Comparison of ENCODE assay signal across 16 cellular contexts in the genomic region with DNA sequence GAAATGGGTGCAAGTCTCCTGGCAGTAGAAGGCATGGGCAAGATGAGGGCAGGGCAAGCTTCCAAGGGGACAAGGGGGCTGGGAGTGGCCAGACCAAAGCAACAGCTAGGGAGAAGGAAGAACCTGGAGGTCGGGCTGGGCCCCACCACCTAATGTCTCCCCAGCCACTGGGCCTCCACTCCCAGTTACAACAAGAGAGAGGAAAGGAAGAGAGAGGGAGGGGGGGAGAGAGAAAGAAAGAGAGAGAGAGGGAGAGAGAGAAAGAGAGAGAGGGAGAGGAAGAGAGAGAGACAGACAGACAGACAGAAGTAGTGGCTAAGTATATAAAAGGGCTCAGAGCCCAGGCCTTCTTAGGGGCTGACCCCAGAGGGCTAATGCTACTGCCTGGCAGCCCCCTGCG. TPM values are rescaled to one million over a fixed set of nuclear protein-coding genes. Genes with fewer than 3 reads are reported as not detected.
DNase-seq lines count a peak whose midpoint lies in the region; ATAC-seq, FAIRE-seq and TF ChIP-seq lines count a peak whose summit lies in the region.
"Had no signal": no experiment of that assay in that cellular context is flagged by ENCODE, and none has a peak within 500 bp of the region (broad histone marks: within the 10 kb centered on the region; RNA-seq: fewer than 3 reads in every experiment).

No MANE protein-coding gene starts in this region.

- peaks cover 64% of the 10 kb centered on the region for H3K36me3 ChIP-seq in BLaER1
- H3K36me3 ChIP-seq in CD8-positive, alpha-beta T cell (ENCODE audit: insufficient read depth, low read length), result peaks cover 24% of the 10 kb centered on the region
- H3K36me3 ChIP-seq in GM12878 (ENCODE audit: control insufficient read depth in 2 of 2, insufficient read depth in 2 of 2, low read length in 1 of 2), result peaks cover 4 to 21% of the 10 kb centered on the region in 2 experiments

- H3K4me3 Mint-ChIP-seq in CD8-positive, alpha-beta T cell, result no peak overlapping the region
- H3K4me3 Mint-ChIP-seq in naive thymus-derived CD8-positive, alpha-beta T cell, result peak overlapping the region in 5 of 10 donors; percentile 18 to 70 (median 30)
- H3K4me3 Mint-ChIP-seq: brain had no signal

- CTCF ChIA-PET in CD8-positive, alpha-beta T cell (lab: Charles Lee), result interaction anchor here (0.5 to 1.0 kb wide), 2 partner anchors 22 to 95 kb away, joined by 3 to 4 read pairs; no protein-coding TSS in a partner anchor
- CTCF ChIA-PET in GM12878 (lab: Yijun Ruan, JAX), result no interaction called here

- RAD21 ChIA-PET in GM12878 (lab: Charles Lee; ENCODE audit: unreplicated experiment), result no interaction called here

- peak overlapping the region; percentile 67 for H3K27ac Mint-ChIP-seq in CD8-positive, alpha-beta T cell
- peak overlapping the region; percentile 69 to 95 (median 82) for H3K27ac Mint-ChIP-seq in naive thymus-derived CD8-positive, alpha-beta T cell

- peak overlapping the region; percentile 46; the same call in 1 of the 2 replicates for H3K9ac ChIP-seq in BLaER1
- H3K9ac ChIP-seq in GM12878 (ENCODE audit: control insufficient read depth, insufficient read depth, low read length), result no peak overlapping the region

- H3K4me1 ChIP-seq in BLaER1 (peaks cover 92% of the 10 kb centered on the region), GM12878 (ENCODE audit: control insufficient read depth, insufficient read depth, low read length) (peaks cover 15% of the 10 kb centered on the region)
- H3K4me1 ChIP-seq in CD8-positive, alpha-beta T cell (ENCODE audit: insufficient read depth, low read length), result peaks cover 67% of the 10 kb centered on the region

- 69% methylated on average over 2 of the region's 2 CpGs for WGBS in GM12878 (ENCODE audit: insufficient coverage, insufficient replicate concordance, low lambda C conversion rate, missing lambda C conversion rate)

- H3K4me3 ChIP-seq in BLaER1 (no peak overlapping the region), GM12878 (no peak overlapping the region)
- H3K4me3 ChIP-seq in CD8-positive, alpha-beta T cell (ENCODE audit: low read depth, low read length), result no peak overlapping the region
- H3K4me3 ChIP-seq: pancreas, suprapubic skin had no signal

- FAIRE-seq in GM12878 (lab: Jason Lieb, UNC) (no peak), GM19239 (lab: Jason Lieb, UNC) (no peak)
- FAIRE-seq: pancreas had no signal

- TF ChIP-seq EP300 in GM12878 (IDR thresholded peaks at IDR 0.05; ENCODE audit: borderline replicate concordance in 1 of 2, control insufficient read depth in 1 of 2, low read depth in 2 of 2, low read length in 2 of 2), result no peak

- SMC1A ChIA-PET in GM12878 (lab: Charles Lee; ENCODE audit: uncharacterized antibody, unreplicated experiment), result no interaction called here

- DNase-seq in CD8-positive, alpha-beta T cell, result no peak
- DNase-seq in GM12878 (ENCODE audit: low read depth, low spot score) (no peak), GM19239 (ENCODE audit: insufficient read length, low spot score) (no peak), T-helper 9 cell (no peak), erythroblast (lab: John Stamatoyannopoulos, UW) (no peak), 8988T (no peak)
- DNase-seq in naive thymus-derived CD8-positive, alpha-beta T cell, result no peak
- DNase-seq: activated CD4-positive, alpha-beta T cell treated with anti-CD3 and anti-CD28 coated beads for 1 hour; C1 segment of cervical spinal cord; NCI-H1930; NCI-H69; stimulated activated CD4-positive, alpha-beta T cell treated with anti-CD3 and anti-CD28 coated beads, Interleukin-12 subunit alpha, Interleukin-12 subunit beta, amount 100 ng/mL, for 4 hours had no signal

- H3K27me3 ChIP-seq in BLaER1, result no peaks in the 10 kb centered on the region
- no peaks in the 10 kb centered on the region for H3K27me3 ChIP-seq in CD8-positive, alpha-beta T cell (ENCODE audit: insufficient read depth, low read length)
- H3K27me3 ChIP-seq in GM12878 (replicated peaks in 1 of 2; ENCODE audit: control insufficient read depth in 2 of 2, insufficient read depth in 2 of 2, low read length in 1 of 2), result no peaks in the 10 kb centered on the region
- H3K27me3 ChIP-seq: pancreas, suprapubic skin had no signal

- H3K9me3 Mint-ChIP-seq in CD8-positive, alpha-beta T cell, result no peaks in the 10 kb centered on the region
- H3K9me3 Mint-ChIP-seq in naive thymus-derived CD8-positive, alpha-beta T cell, result no peaks in the 10 kb centered on the region

- H3K9me3 ChIP-seq in BLaER1 (no peaks in the 10 kb centered on the region), GM12878 (replicated peaks; ENCODE audit: control insufficient read depth, insufficient read depth, low read length) (no peaks in the 10 kb centered on the region)
- no peaks in the 10 kb centered on the region for H3K9me3 ChIP-seq in CD8-positive, alpha-beta T cell (ENCODE audit: low read length)
- H3K9me3 ChIP-seq: pancreas, suprapubic skin had no signal

- peaks cover 62% of the 10 kb centered on the region for H3K4me1 Mint-ChIP-seq in CD8-positive, alpha-beta T cell (ENCODE audit: low read depth)
- H3K4me1 Mint-ChIP-seq in naive thymus-derived CD8-positive, alpha-beta T cell, result peaks cover 30 to 74% (median 62%) of the 10 kb centered on the region in 4 donors

- no peaks in the 10 kb centered on the region for H3K27me3 Mint-ChIP-seq in CD8-positive, alpha-beta T cell (ENCODE audit: low read depth)
- no peaks in the 10 kb centered on the region for H3K27me3 Mint-ChIP-seq in naive thymus-derived CD8-positive, alpha-beta T cell

- no TSS peak for BruUV-seq in GM12878 (replicated peaks; lab: Mats Ljungman, UMichigan)

- TF ChIP-seq POLR2A in GM12878 (IDR thresholded peaks at IDR 0.05; ENCODE audit: low read depth, low read length) (no peak), erythroblast (IDR thresholded peaks at IDR 0.05; ENCODE audit: low read length) (no peak)

- intact Hi-C loops in CD8-positive, alpha-beta T cell (cut with DNase I, micrococcal nuclease), result no loop called here
- intact Hi-C loops in GM12878 (cut with micrococcal nuclease; ENCODE audit: unreplicated experiment), result no loop called here

- H3K79me2 ChIP-seq in GM12878 (ENCODE audit: control insufficient read depth, insufficient read depth, low read length), result peaks cover 21% of the 10 kb centered on the region

- H3K36me3 Mint-ChIP-seq in CD8-positive, alpha-beta T cell, result peaks cover 48% of the 10 kb centered on the region
- H3K36me3 Mint-ChIP-seq in naive thymus-derived CD8-positive, alpha-beta T cell, result peaks cover 0 to 43% (median 4%) of the 10 kb centered on the region in 3 donors

- TF ChIP-seq RAD21 in GM12878 (IDR thresholded peaks at IDR 0.05; ENCODE audit: insufficient read depth, low read depth, low read length), result no peak

- peak overlapping the region; percentile 57 for H3K27ac ChIP-seq in BLaER1
- H3K27ac ChIP-seq in CD8-positive, alpha-beta T cell (ENCODE audit: low read depth, low read length), result peak overlapping the region; percentile 45
- no peak overlapping the region for H3K27ac ChIP-seq in GM12878 (ENCODE audit: control insufficient read depth, insufficient read depth)
- H3K27ac ChIP-seq: pancreas, suprapubic skin had no signal

- ATAC-seq in CD8-positive, alpha-beta T cell, result no peak
- no peak for ATAC-seq in GM12878
- no peak for ATAC-seq in naive thymus-derived CD8-positive, alpha-beta T cell
- ATAC-seq: pancreas had no signal

- no peak overlapping the region for H3K4me2 ChIP-seq in BLaER1
- H3K4me2 ChIP-seq in GM12878 (ENCODE audit: control insufficient read depth, insufficient read depth), result no peak overlapping the region

- no peak overlapping the region for H2AFZ ChIP-seq in GM12878 (ENCODE audit: control insufficient read depth, low read depth, low read length)

- no peak for TF ChIP-seq CTCF in CD8-positive, alpha-beta T cell (IDR thresholded peaks at IDR 0.05)
- TF ChIP-seq CTCF in GM12878 (IDR thresholded peaks at IDR 0.05 in 2 of 3, conservative IDR thresholded peaks at IDR 0.05 in 1 of 3; ENCODE audit: control insufficient read depth in 2 of 3, extremely low read depth in 1 of 3, insufficient read depth in 1 of 3, low read depth in 3 of 3, low read length in 3 of 3), result no peak

- H4K20me1 ChIP-seq in BLaER1, result peaks cover 65% of the 10 kb centered on the region
- no peaks in the 10 kb centered on the region for H4K20me1 ChIP-seq in GM12878 (ENCODE audit: control insufficient read depth, insufficient read depth)

- POLR2A ChIA-PET in CD8-positive, alpha-beta T cell (lab: Charles Lee), result no interaction called here
- POLR2A ChIA-PET in GM12878 (lab: Charles Lee), result no interaction called here
- POLR2A ChIA-PET in naive thymus-derived CD8-positive, alpha-beta T cell (lab: Charles Lee), result interaction anchor here (1.4 kb wide), 1 partner anchor 8 kb away, joined by 4 read pairs; no protein-coding TSS in a partner anchor

- in situ Hi-C loops in GM12878 (cut with MboI), result no loop called here

RNA-seq across cellular contexts. Expression of gene DUSP7, which starts 6.9 kb away (rescaled TPM):
- total RNA-seq in CD8-positive, alpha-beta T cell, result 1 to 10 TPM; 5.4 to 5.6 TPM
- 27.3 and 28.8 TPM in 2 replicates for total RNA-seq in GM12878 (2013; cell fraction: nucleolus; rRNA removed)
- total RNA-seq in GM12878 (2014; rRNA removed) (13.0 TPM in 2 replicates), GM12878 (2014; rRNA removed; fragmentation: Illumina TruSeq; extraction: Trizol) (4.9 and 5.5 TPM in 2 replicates), GM12878 (2021) (16.0 and 17.5 TPM in 2 replicates)
- 2.5 TPM for polyA plus RNA-seq in GM12878 (2011; ENCODE audit: low read depth)
- polyA plus RNA-seq in GM12878 (2011; rRNA removed) (9.7 and 17.0 TPM in 2 replicates), GM12878 (2014; fragmentation: Illumina TruSeq; extraction: Trizol) (4.8 and 10.3 TPM in 2 replicates), GM12878 (2014; fragmentation: Nextera tagmentation; extraction: Ambion mirVana) (under 1 TPM; 0.73 to 0.82 TPM), GM12878 (2014; rRNA removed) (16.1 and 18.2 TPM in 2 replicates), GM12878 (2016; fragmentation: Nextera tagmentation; extraction: Ambion mirVana) (1 to 10 TPM; 1.7 TPM)
- 24.2 and 27.7 TPM in 2 replicates for polyA plus RNA-seq in GM12878 (2011; cell fraction: cytosol; rRNA removed)
- polyA plus RNA-seq in GM12878 (2011; cell fraction: nucleus; rRNA removed), result 37.1 and 37.4 TPM in 2 replicates
- polyA plus RNA-seq in GM12878 (2012), result 5.4 and 6.3 TPM in 2 replicates
- 32.2 and 48.1 TPM in 2 replicates for polyA minus RNA-seq in GM12878 (2011; rRNA and poly(A)+ RNA removed)
- 17.5 and 17.6 TPM in 2 replicates for polyA minus RNA-seq in GM12878 (2011; cell fraction: cytosol; rRNA and poly(A)+ RNA removed)
- polyA minus RNA-seq in GM12878 (2011; cell fraction: nucleus; rRNA and poly(A)+ RNA removed), result 28.3 and 42.2 TPM in 2 replicates
- total RNA-seq in naive thymus-derived CD8-positive, alpha-beta T cell, result 10 to 100 TPM; 28.6 to 29.0 TPM
- polyA plus RNA-seq in naive thymus-derived CD8-positive, alpha-beta T cell, result 1 to 10 TPM; 1.8 to 4.6 (median 2.2) TPM

RNA-seq across cellular contexts. Expression of gene RPL29, which starts 53.8 kb away (rescaled TPM):
- 1,000 to 10,000 TPM; 1,694 to 1,736 TPM for total RNA-seq in CD8-positive, alpha-beta T cell
- 312 and 327 TPM in 2 replicates for total RNA-seq in GM12878 (2013; cell fraction: nucleolus; rRNA removed)
- total RNA-seq in GM12878 (2014; rRNA removed) (1,707 and 1,708 TPM in 2 replicates), GM12878 (2014; rRNA removed; fragmentation: Illumina TruSeq; extraction: Trizol) (2,030 and 2,061 TPM in 2 replicates), GM12878 (2021) (1,814 and 1,873 TPM in 2 replicates)
- polyA plus RNA-seq in GM12878 (2011; ENCODE audit: low read depth), result 2,919 TPM
- polyA plus RNA-seq in GM12878 (2011; rRNA removed) (1,274 and 1,606 TPM in 2 replicates), GM12878 (2014; fragmentation: Illumina TruSeq; extraction: Trizol) (1,724 and 2,477 TPM in 2 replicates), GM12878 (2014; fragmentation: Nextera tagmentation; extraction: Ambion mirVana) (1,000 to 10,000 TPM; 1,053 to 1,085 TPM), GM12878 (2014; rRNA removed) (2,075 and 2,190 TPM in 2 replicates), GM12878 (2016; fragmentation: Nextera tagmentation; extraction: Ambion mirVana) (1,000 to 10,000 TPM; 1,397 to 1,403 TPM)
- polyA plus RNA-seq in GM12878 (2011; cell fraction: cytosol; rRNA removed), result 2,998 and 3,537 TPM in 2 replicates
- polyA plus RNA-seq in GM12878 (2011; cell fraction: nucleus; rRNA removed), result 1,112 and 1,184 TPM in 2 replicates
- 3,236 and 3,576 TPM in 2 replicates for polyA plus RNA-seq in GM12878 (2012)
- polyA minus RNA-seq in GM12878 (2011; rRNA and poly(A)+ RNA removed), result 1,357 and 1,638 TPM in 2 replicates
- polyA minus RNA-seq in GM12878 (2011; cell fraction: cytosol; rRNA and poly(A)+ RNA removed), result 571 and 626 TPM in 2 replicates
- polyA minus RNA-seq in GM12878 (2011; cell fraction: nucleus; rRNA and poly(A)+ RNA removed), result 256 and 363 TPM in 2 replicates
- 1,000 to 10,000 TPM; 1,232 to 1,277 TPM for total RNA-seq in naive thymus-derived CD8-positive, alpha-beta T cell
- 1,000 to 10,000 TPM; 1,632 to 1,741 (median 1,693) TPM for polyA plus RNA-seq in naive thymus-derived CD8-positive, alpha-beta T cell
